16 cellular contexts compared by ENCODE assay signal in the genomic region with DNA sequence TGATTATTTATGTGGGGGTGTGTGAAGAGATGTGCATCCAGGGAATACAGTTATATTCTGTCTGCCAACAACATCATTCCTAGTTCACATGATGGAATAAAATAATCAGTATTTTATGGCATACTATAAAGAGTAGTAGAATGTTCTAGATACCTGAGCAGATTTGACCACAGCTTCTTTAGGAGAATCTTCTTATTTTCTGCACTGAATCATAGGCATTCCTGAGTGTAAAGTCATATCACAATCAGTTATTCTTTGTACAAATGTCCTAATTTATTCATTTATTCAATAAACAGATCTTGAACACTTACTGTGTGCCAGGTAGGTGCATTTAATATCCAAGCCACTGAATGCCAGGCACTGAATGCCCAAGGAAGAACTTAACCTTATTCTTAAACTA.
DNase-seq lines count a peak whose midpoint lies in the region; TF ChIP-seq lines count a peak whose summit lies in the region.
"Had no signal": no experiment of that assay in that cellular context is flagged by ENCODE, and none has a peak within 500 bp of the region (broad histone marks: within the 10 kb centered on the region; RNA-seq: fewer than 3 reads in every experiment).

No MANE protein-coding gene starts in this region.

- no peak overlapping the region for H3K9ac ChIP-seq in mesenchymal stem cell (ENCODE audit: low read length)
- H3K9ac ChIP-seq: BLaER1 treated with 17β-estradiol and CSF1 and Interleukin-3, amounts not matched to agents 10 nM and 100 nM had no signal

- H3K23ac ChIP-seq in mesenchymal stem cell (ENCODE audit: low read length in 2 of 2): no peak overlapping the region

- DNase-seq in M059J (ENCODE audit: low read depth): peak; percentile 52
- DNase-seq in dorsolateral prefrontal cortex: no peak
- DNase-seq in iris pigment epithelial cell (ENCODE audit: low read depth): peak; percentile 40
- DNase-seq in mesenchymal stem cell: no peak
- DNase-seq in tibial nerve (ENCODE audit: low spot score in 2 of 2): no peak
- no peak for DNase-seq in foreskin melanocyte
- no peak for DNase-seq in NCI-H510A (lab: John Stamatoyannopoulos, UW)
- DNase-seq: ACHN; Calu3; CD4-positive, alpha-beta T cell; DMS 273 treated with DMSO at 0.1 percent for 48 hours; DMS79; EL; GOT3; H9 had no signal

- no peak overlapping the region for H4K8ac ChIP-seq in mesenchymal stem cell (ENCODE audit: low read length)

- H3K4me3 ChIP-seq in dorsolateral prefrontal cortex (no peak overlapping the region), mesenchymal stem cell (ENCODE audit: insufficient read depth in 1 of 2, low read depth in 1 of 2, low read length in 2 of 2) (no peak overlapping the region), tibial nerve (no peak overlapping the region)
- H3K4me3 ChIP-seq: BLaER1 treated with 17β-estradiol and CSF1 and Interleukin-3, amounts not matched to agents 10 nM and 100 nM had no signal

- TF ChIP-seq EP300 in tibial nerve (IDR thresholded peaks at IDR 0.05): no peak

- no peak overlapping the region for H3K14ac ChIP-seq in mesenchymal stem cell (ENCODE audit: low read length in 2 of 2)

- no peak for TF ChIP-seq CTCF in dorsolateral prefrontal cortex (IDR thresholded peaks at IDR 0.05 in 54 of 56, conservative IDR thresholded peaks at IDR 0.05 in 2 of 56; ENCODE audit: low read depth in 1 of 56, partially characterized antibody in 56 of 56)
- TF ChIP-seq CTCF in tibial nerve (IDR thresholded peaks at IDR 0.05): no peak

- H3K4me2 ChIP-seq in mesenchymal stem cell (ENCODE audit: low read length, poor library complexity, severe bottlenecking): no peak overlapping the region
- H3K4me2 ChIP-seq: BLaER1 treated with 17β-estradiol and CSF1 and Interleukin-3, amounts not matched to agents 10 nM and 100 nM had no signal

- no peaks in the 10 kb centered on the region for H3K36me3 ChIP-seq in mesenchymal stem cell (ENCODE audit: control insufficient read depth in 1 of 2, insufficient read depth in 2 of 2, low read depth in 1 of 2, low read length in 2 of 2)
- no peaks in the 10 kb centered on the region for H3K36me3 ChIP-seq in tibial nerve
- H3K36me3 ChIP-seq: BLaER1 treated with 17β-estradiol and CSF1 and Interleukin-3, amounts not matched to agents 10 nM and 100 nM had no signal

- H4K91ac ChIP-seq in mesenchymal stem cell (ENCODE audit: low read length): no peak overlapping the region

- intact Hi-C loops in dorsolateral prefrontal cortex (cut with DNase I): no loop called here

- no peak overlapping the region for H2BK15ac ChIP-seq in mesenchymal stem cell (ENCODE audit: low read depth, poor library complexity, severe bottlenecking)

- H3K79me1 ChIP-seq in mesenchymal stem cell (replicated peaks; ENCODE audit: low read length, poor library complexity, severe bottlenecking): no peaks in the 10 kb centered on the region

- no peak for TF ChIP-seq POLR2A in tibial nerve (IDR thresholded peaks at IDR 0.05)

- no peak overlapping the region for H2BK120ac ChIP-seq in mesenchymal stem cell (ENCODE audit: low read depth, low read length)

- H2AK5ac ChIP-seq in mesenchymal stem cell (ENCODE audit: low read length, severe bottlenecking): no peak overlapping the region

- no peak overlapping the region for H2AFZ ChIP-seq in mesenchymal stem cell (ENCODE audit: low read depth, low read length)

- H3K9me3 ChIP-seq in mesenchymal stem cell (ENCODE audit: control insufficient read depth, low read length) (peaks cover 5% of the 10 kb centered on the region), tibial nerve (peaks cover 0 to 6% (median 0%) of the 10 kb centered on the region in 4 donors)

- H3K27me3 ChIP-seq in dorsolateral prefrontal cortex: no peaks in the 10 kb centered on the region
- no peaks in the 10 kb centered on the region for H3K27me3 ChIP-seq in mesenchymal stem cell (ENCODE audit: control insufficient read depth in 1 of 2, insufficient read depth in 1 of 2, low read length in 2 of 2)
- no peaks in the 10 kb centered on the region for H3K27me3 ChIP-seq in tibial nerve
- H3K27me3 ChIP-seq: BLaER1 treated with 17β-estradiol and CSF1 and Interleukin-3, amounts not matched to agents 10 nM and 100 nM had no signal

- H3K4me1 ChIP-seq in mesenchymal stem cell (ENCODE audit: control insufficient read depth, insufficient read depth, low read depth, low read length) (no peaks in the 10 kb centered on the region), tibial nerve (peaks cover 0 to 36% (median 2%) of the 10 kb centered on the region in 4 donors)

- no peak overlapping the region for H3K18ac ChIP-seq in mesenchymal stem cell (ENCODE audit: low read depth in 1 of 2, low read length in 2 of 2)

- no peak overlapping the region for H2BK12ac ChIP-seq in mesenchymal stem cell (ENCODE audit: low read length in 2 of 2)

- peak overlapping the region in 49 of 59 donors; percentile 1 to 86 (median 67) for H3K27ac ChIP-seq in dorsolateral prefrontal cortex
- H3K27ac ChIP-seq in mesenchymal stem cell (ENCODE audit: low read length, poor library complexity, severe bottlenecking): no peak overlapping the region
- H3K27ac ChIP-seq in tibial nerve: no peak overlapping the region
- H3K27ac ChIP-seq: BLaER1 treated with 17β-estradiol and CSF1 and Interleukin-3, amounts not matched to agents 10 nM and 100 nM had no signal

- no peak overlapping the region for H2BK5ac ChIP-seq in mesenchymal stem cell (ENCODE audit: low read depth, low read length, poor library complexity, severe bottlenecking)

- H3K4ac ChIP-seq in mesenchymal stem cell (ENCODE audit: low read depth in 1 of 2, low read length in 2 of 2): no peak overlapping the region

Comparison
In these comparisons a context has a peak if more than half of its experiments do, and no peak if none do; other contexts are left out.
1. DNase-seq: peak in M059J (single experiment) and iris pigment epithelial cell (single experiment); none in dorsolateral prefrontal cortex (0 of 10), mesenchymal stem cell (single experiment), tibial nerve (0 of 2), foreskin melanocyte (single experiment) and NCI-H510A (single experiment).
2. H3K27ac ChIP-seq: peak in dorsolateral prefrontal cortex (49 of 59); none in mesenchymal stem cell (single experiment) and tibial nerve (0 of 4).